25 cellular contexts compared by ENCODE assay signal in the genomic region with DNA sequence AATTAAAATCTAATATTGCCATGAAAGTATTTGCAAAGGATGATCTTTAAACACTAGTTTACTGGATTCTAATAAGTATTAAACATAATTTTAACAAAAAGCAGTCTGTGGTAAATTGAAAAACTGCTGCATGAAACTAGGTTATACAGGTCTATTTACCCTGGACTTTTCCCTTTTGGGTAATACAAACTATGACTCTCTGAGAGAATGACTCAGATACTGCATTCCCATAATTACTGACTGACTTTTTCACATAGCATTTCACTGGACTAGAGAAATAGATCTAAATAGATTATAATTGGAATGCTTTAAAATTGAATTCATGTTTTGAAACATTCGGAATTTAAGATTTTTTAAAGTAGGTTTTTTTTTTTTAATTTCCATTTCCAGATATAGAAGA.
DNase-seq lines count a peak whose midpoint lies in the region; ATAC-seq and TF ChIP-seq lines count a peak whose summit lies in the region.
"Had no signal": no experiment of that assay in that cellular context is flagged by ENCODE, and none has a peak within 500 bp of the region (broad histone marks: within the 10 kb centered on the region; RNA-seq: fewer than 3 reads in every experiment).

No MANE protein-coding gene starts in this region.

- no peaks in the 10 kb centered on the region for H3F3A ChIP-seq in PC-3 (ENCODE audit: low read length, unreplicated experiment)

- H3K27me3 ChIP-seq in PC-3 (ENCODE audit: low read length), result no peaks in the 10 kb centered on the region
- H3K27me3 ChIP-seq: ovary had no signal

- H3K4me1 Mint-ChIP-seq in mesothelial cell of epicardium, result peaks cover 11% of the 10 kb centered on the region
- H3K4me1 Mint-ChIP-seq in T-cell, result no peaks in the 10 kb centered on the region
- H3K4me1 Mint-ChIP-seq: activated naive CD8-positive, alpha-beta T cell treated with anti-CD3 and anti-CD28 coated beads, Interleukin-2, amount 10 ng/mL, durations not matched to agents 7 days and 5 days; natural killer cell had no signal

- H2AFZ ChIP-seq in PC-3 (ENCODE audit: low read length), result no peak overlapping the region

- H3K36me3 Mint-ChIP-seq in mesothelial cell of epicardium (peaks cover 7% of the 10 kb centered on the region), T-cell (no peaks in the 10 kb centered on the region)
- H3K36me3 Mint-ChIP-seq: activated naive CD8-positive, alpha-beta T cell treated with anti-CD3 and anti-CD28 coated beads, Interleukin-2, amount 10 ng/mL, durations not matched to agents 7 days and 5 days; CD14-positive monocyte; natural killer cell had no signal

- ATAC-seq in PC-3 (peak; percentile 91), T-cell (replicated peaks in 1 of 4) (no peak)
- ATAC-seq: HCT116, natural killer cell, right cardiac atrium had no signal

- H3K79me2 ChIP-seq in PC-3 (ENCODE audit: low read length), result no peaks in the 10 kb centered on the region

- no peaks in the 10 kb centered on the region for H3K9me2 ChIP-seq in PC-3 (replicated peaks; ENCODE audit: low read length)

- H3K27ac Mint-ChIP-seq in mesothelial cell of epicardium (no peak overlapping the region), T-cell (no peak overlapping the region)
- H3K27ac Mint-ChIP-seq: activated naive CD8-positive, alpha-beta T cell treated with anti-CD3 and anti-CD28 coated beads, Interleukin-2, amount 10 ng/mL, durations not matched to agents 7 days and 5 days; CD14-positive monocyte; natural killer cell had no signal

- no peak overlapping the region for H3K4me3 ChIP-seq in PC-3 (ENCODE audit: low read length)
- no peak overlapping the region for H3K4me3 ChIP-seq in epithelial cell of proximal tubule (ENCODE audit: low read depth, low read length)
- H3K4me3 ChIP-seq: ovary had no signal

- H3K9me3 Mint-ChIP-seq in mesothelial cell of epicardium, result peaks cover 17% of the 10 kb centered on the region
- no peaks in the 10 kb centered on the region for H3K9me3 Mint-ChIP-seq in T-cell
- H3K9me3 Mint-ChIP-seq: activated naive CD8-positive, alpha-beta T cell treated with anti-CD3 and anti-CD28 coated beads, Interleukin-2, amount 10 ng/mL, durations not matched to agents 7 days and 5 days had no signal

- TF ChIP-seq CTCF in PC-3 (conservative IDR thresholded peaks at IDR 0.05; ENCODE audit: low read depth, low read length) (no peak), epithelial cell of proximal tubule (conservative IDR thresholded peaks at IDR 0.05; ENCODE audit: low read depth, low read length) (no peak), mesothelial cell of epicardium (IDR thresholded peaks at IDR 0.05; ENCODE audit: unreplicated experiment) (no peak)

- H3K4me1 ChIP-seq in PC-3 (ENCODE audit: insufficient read depth, low read length), result peaks cover 3% of the 10 kb centered on the region; the same call in 1 of the 2 replicates

- H3K4me3 Mint-ChIP-seq in mesothelial cell of epicardium (no peak overlapping the region), T-cell (no peak overlapping the region)
- H3K4me3 Mint-ChIP-seq: activated naive CD8-positive, alpha-beta T cell treated with anti-CD3 and anti-CD28 coated beads, Interleukin-2, amount 10 ng/mL, durations not matched to agents 7 days and 5 days; CD14-positive monocyte; natural killer cell; WTC11 had no signal

- H3K27me3 Mint-ChIP-seq in mesothelial cell of epicardium (ENCODE audit: low read depth) (no peaks in the 10 kb centered on the region), T-cell (no peaks in the 10 kb centered on the region)
- H3K27me3 Mint-ChIP-seq: activated naive CD8-positive, alpha-beta T cell treated with anti-CD3 and anti-CD28 coated beads, Interleukin-2, amount 10 ng/mL, durations not matched to agents 7 days and 5 days had no signal

- H3K9me3 ChIP-seq in PC-3 (ENCODE audit: low read length), result no peaks in the 10 kb centered on the region
- H3K9me3 ChIP-seq: ovary had no signal

- CTCF ChIA-PET in PC-3 (lab: Charles Lee), result no interaction called here
- CTCF ChIA-PET in T-cell (lab: Charles Lee), result no interaction called here

- POLR2A ChIA-PET in PC-3 (lab: Charles Lee; ENCODE audit: unreplicated experiment), result no interaction called here
- POLR2A ChIA-PET in T-cell (lab: Charles Lee), result no interaction called here

- BruUV-seq in PC-3 (replicated peaks; lab: Mats Ljungman, UMichigan), result no TSS peak

- DNase-seq in AG08395 (ENCODE audit: low spot score), result peak; percentile 4
- DNase-seq in PC-3, result peak; percentile 41
- DNase-seq in epithelial cell of proximal tubule (ENCODE audit: low read depth), result peak; percentile 41
- DNase-seq in kidney tubule cell (ENCODE audit: low spot score), result peak; percentile 36
- DNase-seq in GF-D8 (lab: John Stamatoyannopoulos, UW), result no peak
- DNase-seq in GM19240 (ENCODE audit: insufficient read length, low spot score), result no peak
- DNase-seq in mesothelial cell of epicardium (ENCODE audit: low spot score in 2 of 2, unreplicated experiment in 2 of 2), result no peak
- DNase-seq in T-cell, result no peak
- DNase-seq: activated CD8-positive, alpha-beta memory T cell treated with anti-CD3 and anti-CD28 coated beads, Interleukin-2, amount 50 U/mL, for 48 hours; activated naive CD8-positive, alpha-beta T cell treated with anti-CD3 and anti-CD28 coated beads, Interleukin-2, amount 10 ng/mL, durations not matched to agents 7 days and 5 days; dermis blood vessel endothelial cell; DMS 273 treated with DMSO at 0.1 percent for 48 hours; GDM1; natural killer cell; NCI-H1048; NCI-H187 treated with DMSO at 0.1 percent for 48 hours; NCI-H2227 treated with DMSO at 0.1 percent for 48 hours; NCI-H748 treated with DMSO at 0.1 percent for 48 hours; ovary; right cardiac atrium; substantia nigra; T-helper 9 cell had no signal

- no peak overlapping the region for H3K27ac ChIP-seq in PC-3 (ENCODE audit: low read length)
- H3K27ac ChIP-seq: ovary had no signal

- no peak overlapping the region for H3K9ac ChIP-seq in PC-3 (ENCODE audit: low read length)

- intact Hi-C loops in PC-3 (cut with micrococcal nuclease), result no loop called here

- H4K20me1 ChIP-seq in PC-3 (ENCODE audit: low read length), result no peaks in the 10 kb centered on the region

- no peak overlapping the region for H3K4me2 ChIP-seq in PC-3 (ENCODE audit: low read length)

- H3K36me3 ChIP-seq in PC-3 (ENCODE audit: low read depth, low read length), result no peaks in the 10 kb centered on the region
- H3K36me3 ChIP-seq: ovary had no signal

Comparison
In these comparisons a context has a peak if more than half of its experiments do, and no peak if none do; other contexts are left out.
1. DNase-seq: peak in AG08395 (single experiment), PC-3 (single experiment), epithelial cell of proximal tubule (single experiment) and kidney tubule cell (single experiment); none in GF-D8 (single experiment), GM19240 (single experiment), mesothelial cell of epicardium (0 of 2) and T-cell (0 of 34).